In the genomic region with DNA sequence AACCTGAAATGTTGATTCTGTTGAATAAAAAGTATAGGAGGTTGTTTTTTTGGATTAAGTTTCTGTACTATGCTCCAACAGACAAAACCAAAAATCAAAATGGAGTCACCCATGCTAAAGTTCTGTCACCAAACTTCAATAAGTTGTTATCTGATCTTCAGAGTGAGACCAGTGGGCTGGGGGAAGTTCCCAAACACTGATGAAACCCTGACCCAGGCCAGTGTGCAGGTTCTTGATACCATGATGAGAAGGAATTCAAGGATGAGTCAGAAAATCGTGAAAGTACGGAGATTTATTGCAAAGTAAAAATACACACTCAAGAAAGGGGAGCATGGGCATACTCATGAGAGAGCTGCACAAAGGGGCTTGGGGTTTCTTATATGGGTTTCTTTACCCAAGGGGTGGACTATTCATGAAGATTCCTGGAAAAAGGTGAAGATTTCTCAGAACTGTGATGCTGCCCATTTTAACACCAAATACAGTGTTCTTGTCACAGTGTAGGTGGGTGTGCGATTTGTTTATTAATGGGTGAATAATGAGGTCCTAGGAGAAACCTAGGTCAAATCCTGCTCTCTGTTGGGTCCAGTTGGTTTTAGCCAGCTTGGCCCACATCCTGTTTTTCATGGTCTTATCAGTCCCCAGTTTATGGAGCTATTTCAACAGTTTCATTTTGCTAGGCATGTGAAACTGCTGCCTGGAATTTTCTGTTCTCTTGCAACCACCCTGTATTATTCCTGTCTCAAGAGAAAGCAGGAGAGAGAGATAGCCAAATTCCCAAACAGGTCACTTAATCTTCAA, we compare ENCODE assay signal across 1 cellular context.
A peak's percentile ranks its signal among the peaks of the same experiment; 100 is the strongest.
TF ChIP-seq lines count a peak whose summit lies in the region.

No MANE protein-coding gene starts in this region.

TF ChIP-seq in K562, 482 proteins besides CTCF, POLR2A, EP300 and RAD21 (continued from another document and continues in another):
- TF ChIP-seq, protein P1, sequence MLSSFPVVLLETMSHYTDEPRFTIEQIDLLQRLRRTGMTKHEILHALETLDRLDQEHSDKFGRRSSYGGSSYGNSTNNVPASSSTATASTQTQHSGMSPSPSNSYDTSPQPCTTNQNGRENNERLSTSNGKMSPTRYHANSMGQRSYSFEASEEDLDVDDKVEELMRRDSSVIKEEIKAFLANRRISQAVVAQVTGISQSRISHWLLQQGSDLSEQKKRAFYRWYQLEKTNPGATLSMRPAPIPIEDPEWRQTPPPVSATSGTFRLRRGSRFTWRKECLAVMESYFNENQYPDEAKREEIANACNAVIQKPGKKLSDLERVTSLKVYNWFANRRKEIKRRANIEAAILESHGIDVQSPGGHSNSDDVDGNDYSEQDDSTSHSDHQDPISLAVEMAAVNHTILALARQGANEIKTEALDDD (IDR thresholded peaks at IDR 0.05): no peak
- no peak for TF ChIP-seq CHD4 (IDR thresholded peaks at IDR 0.05; ENCODE audit: insufficient read depth, insufficient replicate concordance, low read depth, low read length, poor library complexity, severe bottlenecking)
- no peak for TF ChIP-seq KLF1 (tag; IDR thresholded peaks at IDR 0.05)
- peak; percentile 82 for TF ChIP-seq ZNF23 (CRISPR knock-in tag; IDR thresholded peaks at IDR 0.05)
- no peak for TF ChIP-seq ZFX (CRISPR knock-in tag; IDR thresholded peaks at IDR 0.05)
- no peak for TF ChIP-seq ZNF274 (IDR thresholded peaks at IDR 0.05; ENCODE audit: borderline replicate concordance, low read depth, low read length)
- no peak for TF ChIP-seq ZBED1 (IDR thresholded peaks at IDR 0.05)
- TF ChIP-seq CREM (IDR thresholded peaks at IDR 0.05; ENCODE audit: low read depth): no peak
- TF ChIP-seq, protein P2, sequence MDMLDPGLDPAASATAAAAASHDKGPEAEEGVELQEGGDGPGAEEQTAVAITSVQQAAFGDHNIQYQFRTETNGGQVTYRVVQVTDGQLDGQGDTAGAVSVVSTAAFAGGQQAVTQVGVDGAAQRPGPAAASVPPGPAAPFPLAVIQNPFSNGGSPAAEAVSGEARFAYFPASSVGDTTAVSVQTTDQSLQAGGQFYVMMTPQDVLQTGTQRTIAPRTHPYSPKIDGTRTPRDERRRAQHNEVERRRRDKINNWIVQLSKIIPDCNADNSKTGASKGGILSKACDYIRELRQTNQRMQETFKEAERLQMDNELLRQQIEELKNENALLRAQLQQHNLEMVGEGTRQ (CRISPR knock-in tag; IDR thresholded peaks at IDR 0.05): no peak
- TF ChIP-seq, protein P3, sequence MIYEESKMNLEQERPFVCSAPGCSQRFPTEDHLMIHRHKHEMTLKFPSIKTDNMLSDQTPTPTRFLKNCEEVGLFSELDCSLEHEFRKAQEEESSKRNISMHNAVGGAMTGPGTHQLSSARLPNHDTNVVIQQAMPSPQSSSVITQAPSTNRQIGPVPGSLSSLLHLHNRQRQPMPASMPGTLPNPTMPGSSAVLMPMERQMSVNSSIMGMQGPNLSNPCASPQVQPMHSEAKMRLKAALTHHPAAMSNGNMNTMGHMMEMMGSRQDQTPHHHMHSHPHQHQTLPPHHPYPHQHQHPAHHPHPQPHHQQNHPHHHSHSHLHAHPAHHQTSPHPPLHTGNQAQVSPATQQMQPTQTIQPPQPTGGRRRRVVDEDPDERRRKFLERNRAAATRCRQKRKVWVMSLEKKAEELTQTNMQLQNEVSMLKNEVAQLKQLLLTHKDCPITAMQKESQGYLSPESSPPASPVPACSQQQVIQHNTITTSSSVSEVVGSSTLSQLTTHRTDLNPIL (CRISPR knock-in tag; IDR thresholded peaks at IDR 0.05): peak; percentile 95
- TF ChIP-seq, protein P4, sequence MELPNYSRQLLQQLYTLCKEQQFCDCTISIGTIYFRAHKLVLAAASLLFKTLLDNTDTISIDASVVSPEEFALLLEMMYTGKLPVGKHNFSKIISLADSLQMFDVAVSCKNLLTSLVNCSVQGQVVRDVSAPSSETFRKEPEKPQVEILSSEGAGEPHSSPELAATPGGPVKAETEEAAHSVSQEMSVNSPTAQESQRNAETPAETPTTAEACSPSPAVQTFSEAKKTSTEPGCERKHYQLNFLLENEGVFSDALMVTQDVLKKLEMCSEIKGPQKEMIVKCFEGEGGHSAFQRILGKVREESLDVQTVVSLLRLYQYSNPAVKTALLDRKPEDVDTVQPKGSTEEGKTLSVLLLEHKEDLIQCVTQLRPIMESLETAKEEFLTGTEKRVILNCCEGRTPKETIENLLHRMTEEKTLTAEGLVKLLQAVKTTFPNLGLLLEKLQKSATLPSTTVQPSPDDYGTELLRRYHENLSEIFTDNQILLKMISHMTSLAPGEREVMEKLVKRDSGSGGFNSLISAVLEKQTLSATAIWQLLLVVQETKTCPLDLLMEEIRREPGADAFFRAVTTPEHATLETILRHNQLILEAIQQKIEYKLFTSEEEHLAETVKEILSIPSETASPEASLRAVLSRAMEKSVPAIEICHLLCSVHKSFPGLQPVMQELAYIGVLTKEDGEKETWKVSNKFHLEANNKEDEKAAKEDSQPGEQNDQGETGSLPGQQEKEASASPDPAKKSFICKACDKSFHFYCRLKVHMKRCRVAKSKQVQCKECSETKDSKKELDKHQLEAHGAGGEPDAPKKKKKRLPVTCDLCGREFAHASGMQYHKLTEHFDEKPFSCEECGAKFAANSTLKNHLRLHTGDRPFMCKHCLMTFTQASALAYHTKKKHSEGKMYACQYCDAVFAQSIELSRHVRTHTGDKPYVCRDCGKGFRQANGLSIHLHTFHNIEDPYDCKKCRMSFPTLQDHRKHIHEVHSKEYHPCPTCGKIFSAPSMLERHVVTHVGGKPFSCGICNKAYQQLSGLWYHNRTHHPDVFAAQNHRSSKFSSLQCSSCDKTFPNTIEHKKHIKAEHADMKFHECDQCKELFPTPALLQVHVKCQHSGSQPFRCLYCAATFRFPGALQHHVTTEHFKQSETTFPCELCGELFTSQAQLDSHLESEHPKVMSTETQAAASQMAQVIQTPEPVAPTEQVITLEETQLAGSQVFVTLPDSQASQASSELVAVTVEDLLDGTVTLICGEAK (IDR thresholded peaks at IDR 0.05): no peak
- TF ChIP-seq, protein P4 (CRISPR knock-in tag; IDR thresholded peaks at IDR 0.05): no peak
- no peak for TF ChIP-seq LEF1 (IDR thresholded peaks at IDR 0.05)
- no peak for TF ChIP-seq HNRNPUL1 (IDR thresholded peaks at IDR 0.05; ENCODE audit: low read length)
- TF ChIP-seq ZNF707 (CRISPR knock-in tag; conservative IDR thresholded peaks at IDR 0.05): no peak; the same call in 1 of the 2 replicates
- TF ChIP-seq ELF2 (CRISPR knock-in tag; IDR thresholded peaks at IDR 0.05): peak; percentile 75; the same call in 1 of the 2 replicates
- peak; percentile 97 for TF ChIP-seq TCFL5 (CRISPR knock-in tag; conservative IDR thresholded peaks at IDR 0.05)
- peak; percentile 98 for TF ChIP-seq ERF (CRISPR knock-in tag; IDR thresholded peaks at IDR 0.05)
- no peak for TF ChIP-seq COPS2 (conservative IDR thresholded peaks at IDR 0.05)
- TF ChIP-seq LARP7 (IDR thresholded peaks at IDR 0.05): no peak
- TF ChIP-seq SMARCE1 (IDR thresholded peaks at IDR 0.05): no peak
- TF ChIP-seq KDM1A (IDR thresholded peaks at IDR 0.05): peak; percentile 46 to 48; a peak in 3 of 4 replicates
- TF ChIP-seq ELF4 (CRISPR knock-in tag; IDR thresholded peaks at IDR 0.05): peak; percentile 96
- no peak for TF ChIP-seq NCOA1 (IDR thresholded peaks at IDR 0.05; ENCODE audit: low read depth)
- no peak for TF ChIP-seq FUS (optimal IDR thresholded peaks at IDR 0.05; ENCODE audit: low read depth, low read length)
- peak; percentile 33 for TF ChIP-seq NUFIP1 (IDR thresholded peaks at IDR 0.05; ENCODE audit: partially characterized antibody)
- TF ChIP-seq XRCC5 (IDR thresholded peaks at IDR 0.05; ENCODE audit: low read depth, low read length): no peak
- TF ChIP-seq, protein P5, sequence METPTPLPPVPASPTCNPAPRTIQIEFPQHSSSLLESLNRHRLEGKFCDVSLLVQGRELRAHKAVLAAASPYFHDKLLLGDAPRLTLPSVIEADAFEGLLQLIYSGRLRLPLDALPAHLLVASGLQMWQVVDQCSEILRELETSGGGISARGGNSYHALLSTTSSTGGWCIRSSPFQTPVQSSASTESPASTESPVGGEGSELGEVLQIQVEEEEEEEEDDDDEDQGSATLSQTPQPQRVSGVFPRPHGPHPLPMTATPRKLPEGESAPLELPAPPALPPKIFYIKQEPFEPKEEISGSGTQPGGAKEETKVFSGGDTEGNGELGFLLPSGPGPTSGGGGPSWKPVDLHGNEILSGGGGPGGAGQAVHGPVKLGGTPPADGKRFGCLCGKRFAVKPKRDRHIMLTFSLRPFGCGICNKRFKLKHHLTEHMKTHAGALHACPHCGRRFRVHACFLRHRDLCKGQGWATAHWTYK (CRISPR knock-in tag; IDR thresholded peaks at IDR 0.05): peak; percentile 99
- no peak for TF ChIP-seq POLR3G (IDR thresholded peaks at IDR 0.05; ENCODE audit: extremely low read depth, insufficient read length, insufficient replicate concordance)
- no peak for TF ChIP-seq SRSF7 (optimal IDR thresholded peaks at IDR 0.05; ENCODE audit: low read depth, low read length)
- no peak for TF ChIP-seq PPARD (CRISPR knock-in tag; IDR thresholded peaks at IDR 0.05)
- no peak for TF ChIP-seq PURB (CRISPR knock-in tag; IDR thresholded peaks at IDR 0.05; ENCODE audit: low read depth)
- TF ChIP-seq, protein P6, sequence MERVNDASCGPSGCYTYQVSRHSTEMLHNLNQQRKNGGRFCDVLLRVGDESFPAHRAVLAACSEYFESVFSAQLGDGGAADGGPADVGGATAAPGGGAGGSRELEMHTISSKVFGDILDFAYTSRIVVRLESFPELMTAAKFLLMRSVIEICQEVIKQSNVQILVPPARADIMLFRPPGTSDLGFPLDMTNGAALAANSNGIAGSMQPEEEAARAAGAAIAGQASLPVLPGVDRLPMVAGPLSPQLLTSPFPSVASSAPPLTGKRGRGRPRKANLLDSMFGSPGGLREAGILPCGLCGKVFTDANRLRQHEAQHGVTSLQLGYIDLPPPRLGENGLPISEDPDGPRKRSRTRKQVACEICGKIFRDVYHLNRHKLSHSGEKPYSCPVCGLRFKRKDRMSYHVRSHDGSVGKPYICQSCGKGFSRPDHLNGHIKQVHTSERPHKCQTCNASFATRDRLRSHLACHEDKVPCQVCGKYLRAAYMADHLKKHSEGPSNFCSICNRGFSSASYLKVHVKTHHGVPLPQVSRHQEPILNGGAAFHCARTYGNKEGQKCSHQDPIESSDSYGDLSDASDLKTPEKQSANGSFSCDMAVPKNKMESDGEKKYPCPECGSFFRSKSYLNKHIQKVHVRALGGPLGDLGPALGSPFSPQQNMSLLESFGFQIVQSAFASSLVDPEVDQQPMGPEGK (CRISPR knock-in tag; IDR thresholded peaks at IDR 0.05; ENCODE audit: borderline replicate concordance): peak; percentile 96
- TF ChIP-seq ARID2 (IDR thresholded peaks at IDR 0.05): no peak
- TF ChIP-seq PHB2 (IDR thresholded peaks at IDR 0.05; ENCODE audit: low read depth): no peak
- TF ChIP-seq RFX5 (IDR thresholded peaks at IDR 0.05; ENCODE audit: low read depth, low read length): no peak
- TF ChIP-seq KLF10 (CRISPR knock-in tag; IDR thresholded peaks at IDR 0.05): no peak
- no peak for TF ChIP-seq SRSF1 (IDR thresholded peaks at IDR 0.05; ENCODE audit: low read depth, low read length)
- TF ChIP-seq EWSR1 (IDR thresholded peaks at IDR 0.05; ENCODE audit: borderline replicate concordance, low read depth, partially characterized antibody): no peak
- TF ChIP-seq, protein P7, sequence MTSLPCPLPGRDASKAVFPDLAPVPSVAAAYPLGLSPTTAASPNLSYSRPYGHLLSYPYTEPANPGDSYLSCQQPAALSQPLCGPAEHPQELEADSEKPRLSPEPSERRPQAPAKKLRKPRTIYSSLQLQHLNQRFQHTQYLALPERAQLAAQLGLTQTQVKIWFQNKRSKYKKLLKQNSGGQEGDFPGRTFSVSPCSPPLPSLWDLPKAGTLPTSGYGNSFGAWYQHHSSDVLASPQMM (CRISPR knock-in tag; IDR thresholded peaks at IDR 0.05): no peak
- TF ChIP-seq POLR2AphosphoS2 (IDR thresholded peaks at IDR 0.05; ENCODE audit: low read length): no peak
- no peak for TF ChIP-seq NEUROD1 (IDR thresholded peaks at IDR 0.05; ENCODE audit: borderline replicate concordance, low read depth, low read length, partially characterized antibody)
